9 cellular contexts compared by ENCODE assay signal in the genomic region with DNA sequence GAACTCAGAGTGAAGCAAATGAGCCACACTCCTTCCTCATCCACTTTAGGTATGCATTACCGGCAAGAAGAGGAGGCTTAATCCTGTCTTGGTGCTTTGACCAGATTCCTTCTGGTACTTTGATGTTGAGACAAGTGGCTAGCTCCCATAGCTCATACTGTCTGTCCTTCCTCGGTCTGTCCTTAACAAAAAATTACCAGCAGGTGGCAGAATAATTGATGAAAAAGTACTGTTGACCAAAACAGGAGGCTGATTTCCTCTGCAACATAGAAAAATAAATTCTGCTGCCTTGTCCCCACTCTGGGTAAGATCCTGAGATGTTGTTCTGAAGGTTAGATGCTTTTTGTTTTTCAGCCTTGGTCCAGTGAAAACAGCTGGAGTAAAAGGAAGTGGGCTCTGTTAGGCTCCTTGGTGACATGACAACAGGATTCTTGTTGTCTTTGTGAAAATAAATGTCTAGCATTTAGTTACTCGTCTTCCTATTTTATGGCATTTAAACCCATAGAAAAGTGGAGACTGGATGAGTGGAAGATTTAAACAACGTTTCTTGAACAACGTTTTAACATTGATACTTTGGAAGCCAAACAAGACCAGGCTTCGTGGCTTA. TPM values are rescaled to one million over a fixed set of nuclear protein-coding genes. Genes with fewer than 3 reads are reported as not detected.
A peak's percentile ranks its signal among the peaks of the same experiment; 100 is the strongest.
DNase-seq lines count a peak whose midpoint lies in the region; ATAC-seq, FAIRE-seq and TF ChIP-seq lines count a peak whose summit lies in the region.
"Had no signal": no experiment of that assay in that cellular context is flagged by ENCODE, and none has a peak within 500 bp of the region (broad histone marks: within the 10 kb centered on the region; RNA-seq: fewer than 3 reads in every experiment).

No MANE protein-coding gene starts in this region.

- ATAC-seq in psoas muscle (no peak), HG02642 (IDR thresholded peaks at IDR 0.05; ENCODE audit: poor library complexity, unreplicated experiment) (no peak)
- no peak for ATAC-seq in activated T-helper 17 cell treated with anti-CD3 and anti-CD28 coated beads, Interleukin-2, amount 50 U/mL, for 72 hours (replicated peaks)
- no peak for ATAC-seq in activated CD8-positive, alpha-beta memory T cell treated with anti-CD3 and anti-CD28 coated beads, Interleukin-2, amount 10 ng/mL, durations not matched to agents 7 days and 5 days

- H3K36me3 Mint-ChIP-seq in Caco-2 (ENCODE audit: insufficient read depth, unreplicated experiment) = peaks cover 27% of the 10 kb centered on the region
- H3K36me3 Mint-ChIP-seq in activated T-helper 17 cell treated with anti-CD3 and anti-CD28 coated beads, Interleukin-2, amount 50 U/mL, for 72 hours (ENCODE audit: low read depth) = peaks cover 27% of the 10 kb centered on the region
- peaks cover 2% of the 10 kb centered on the region for H3K36me3 Mint-ChIP-seq in activated CD8-positive, alpha-beta memory T cell treated with anti-CD3 and anti-CD28 coated beads, Interleukin-2, amount 10 ng/mL, durations not matched to agents 7 days and 5 days

- no peaks in the 10 kb centered on the region for H3K36me3 ChIP-seq in Caco-2 (ENCODE audit: control insufficient read depth, insufficient read depth, low read length)
- no peaks in the 10 kb centered on the region for H3K36me3 ChIP-seq in OCI-LY1 (ENCODE audit: insufficient read depth, low read length)
- no peaks in the 10 kb centered on the region for H3K36me3 ChIP-seq in endothelial cell of umbilical vein (ENCODE audit: control insufficient read depth in 2 of 2, extremely low read depth in 1 of 2, insufficient read depth in 2 of 2, low read length in 2 of 2)
- H3K36me3 ChIP-seq in psoas muscle (ENCODE audit: insufficient read depth in 1 of 2, low read depth in 1 of 2) = no peaks in the 10 kb centered on the region

- dilution Hi-C loops in endothelial cell of umbilical vein (cut with MboI; ENCODE audit: extremely low pct_ligation_motif_present, low sequenced_read_pairs) = no loop called here

- peak; percentile 44 to 52 for TF ChIP-seq CTCF in Caco-2 (IDR thresholded peaks at IDR 0.05; ENCODE audit: insufficient read depth in 1 of 2, low read depth in 1 of 2, low read length in 1 of 2, severe bottlenecking in 1 of 2, unreplicated experiment in 1 of 2)
- peak; percentile 41 for TF ChIP-seq CTCF in HFF-Myc (IDR thresholded peaks at IDR 0.05; ENCODE audit: low read depth, low read length, missing control alignments)
- peak; percentile 72 for TF ChIP-seq CTCF in OCI-LY1 (IDR thresholded peaks at IDR 0.05; ENCODE audit: low read length)
- peak; percentile 31 to 41 for TF ChIP-seq CTCF in endothelial cell of umbilical vein (IDR thresholded peaks at IDR 0.05; ENCODE audit: extremely low read depth in 1 of 2, insufficient read depth in 1 of 2, low read depth in 1 of 2, low read length in 2 of 2)
- peak; percentile 45 for TF ChIP-seq CTCF in psoas muscle (IDR thresholded peaks at IDR 0.05)

- peaks cover 2% of the 10 kb centered on the region for H3K27me3 Mint-ChIP-seq in Caco-2 (ENCODE audit: insufficient read depth, unreplicated experiment)
- peaks cover 4% of the 10 kb centered on the region for H3K27me3 Mint-ChIP-seq in activated T-helper 17 cell treated with anti-CD3 and anti-CD28 coated beads, Interleukin-2, amount 50 U/mL, for 72 hours
- peaks cover 14% of the 10 kb centered on the region for H3K27me3 Mint-ChIP-seq in activated CD8-positive, alpha-beta memory T cell treated with anti-CD3 and anti-CD28 coated beads, Interleukin-2, amount 10 ng/mL, durations not matched to agents 7 days and 5 days

- no peak overlapping the region for H3K4me3 Mint-ChIP-seq in Caco-2 (ENCODE audit: unreplicated experiment)
- H3K4me3 Mint-ChIP-seq in activated T-helper 17 cell treated with anti-CD3 and anti-CD28 coated beads, Interleukin-2, amount 50 U/mL, for 72 hours = no peak overlapping the region
- H3K4me3 Mint-ChIP-seq in activated CD8-positive, alpha-beta memory T cell treated with anti-CD3 and anti-CD28 coated beads, Interleukin-2, amount 10 ng/mL, durations not matched to agents 7 days and 5 days = no peak overlapping the region

- WGBS in psoas muscle, 3 donors = 47 to 55% (median 52%) methylated on average over 6 of the region's 6 CpGs

- BruUV-seq in Caco-2 (replicated peaks; lab: Mats Ljungman, UMichigan) = no TSS peak
- BruUV-seq in endothelial cell of umbilical vein (replicated peaks; lab: Mats Ljungman, UMichigan) = no TSS peak

- no peaks in the 10 kb centered on the region for H3K9me2 ChIP-seq in OCI-LY1 (ENCODE audit: low read depth, low read length)

- H3K9me3 ChIP-seq in Caco-2 (no peaks in the 10 kb centered on the region), OCI-LY1 (ENCODE audit: low read length) (no peaks in the 10 kb centered on the region), endothelial cell of umbilical vein (replicated peaks; ENCODE audit: control insufficient read depth, insufficient read depth, low read length) (no peaks in the 10 kb centered on the region), psoas muscle (no peaks in the 10 kb centered on the region)

- intact Hi-C loops in Caco-2 (cut with micrococcal nuclease; ENCODE audit: unreplicated experiment) (no loop called here), endothelial cell of umbilical vein (cut with micrococcal nuclease) (no loop called here), psoas muscle (cut with DNase I) (no loop called here)

- CTCF ChIA-PET in Caco-2 (lab: Charles Lee) (interaction anchor here (0.6 to 1.3 kb wide), 9 partner anchors 12 to 174 kb away, joined by 3 to 6 read pairs (median 3); a partner anchor contains a TSS), endothelial cell of umbilical vein (lab: Charles Lee) (interaction anchor here (0.6 to 2.9 kb wide), 21 partner anchors 8 to 187 kb away, joined by 3 to 24 read pairs (median 4); a partner anchor contains a TSS)
- CTCF ChIA-PET in activated CD8-positive, alpha-beta memory T cell treated with anti-CD3 and anti-CD28 coated beads, Interleukin-2, amount 10 ng/mL, durations not matched to agents 7 days and 5 days (lab: Charles Lee) = interaction anchor here (0.7 to 9.5 kb wide), 17 partner anchors 10 to 188 kb away, joined by 3 to 64 read pairs (median 4); a partner anchor contains a TSS

- POLR2A ChIA-PET in Caco-2 (lab: Charles Lee) = interaction anchor here (0.6 to 1.0 kb wide), 3 partner anchors 14 to 53 kb away, joined by 3 to 8 read pairs (median 4); no protein-coding TSS in a partner anchor
- POLR2A ChIA-PET in endothelial cell of umbilical vein (lab: Charles Lee) = interaction anchor here (0.6 to 0.9 kb wide), 2 partner anchors 19 to 141 kb away, joined by 3 to 5 read pairs; no protein-coding TSS in a partner anchor

- H4K20me1 ChIP-seq in OCI-LY1 (ENCODE audit: insufficient read depth, low read length) = no peaks in the 10 kb centered on the region
- H4K20me1 ChIP-seq in endothelial cell of umbilical vein (replicated peaks; ENCODE audit: control insufficient read depth, extremely low read depth, insufficient read depth, low read length) = no peaks in the 10 kb centered on the region

- H3K9ac ChIP-seq in OCI-LY1 (ENCODE audit: low read length) = no peak overlapping the region
- no peak overlapping the region for H3K9ac ChIP-seq in endothelial cell of umbilical vein (replicated peaks; ENCODE audit: extremely low read depth, insufficient read depth, low read length)

- 0 out of 2 replicates have a peak, but pooled peaks cover 6% of the 10 kb centered on the region for H3F3A ChIP-seq in OCI-LY1 (ENCODE audit: insufficient read depth, low read length)

- peak; percentile 89 for FAIRE-seq in endothelial cell of umbilical vein (lab: Jason Lieb, UNC)

- H3K79me2 ChIP-seq in OCI-LY1 (ENCODE audit: insufficient read depth, low read length) = no peaks in the 10 kb centered on the region
- no peaks in the 10 kb centered on the region for H3K79me2 ChIP-seq in endothelial cell of umbilical vein (ENCODE audit: control insufficient read depth, insufficient read depth, low read length)

- H3K27ac ChIP-seq in OCI-LY1 (ENCODE audit: low read depth, low read length, poor library complexity, severe bottlenecking) = peak overlapping the region; percentile 21
- H3K27ac ChIP-seq in endothelial cell of umbilical vein (ENCODE audit: insufficient read depth, low read depth, low read length) = no peak overlapping the region
- H3K27ac ChIP-seq in psoas muscle = peak overlapping the region; percentile 54
- H3K27ac ChIP-seq: SK-N-MC had no signal

- H3K4me1 ChIP-seq in Caco-2 (0 out of 2 replicates have a peak, but pooled peaks cover 3% of the 10 kb centered on the region), OCI-LY1 (ENCODE audit: insufficient read depth, low read length, severe bottlenecking) (peaks cover 27% of the 10 kb centered on the region), endothelial cell of umbilical vein (ENCODE audit: control insufficient read depth, extremely low read depth, insufficient read depth, low read length) (peaks cover 9% of the 10 kb centered on the region), psoas muscle (peaks cover 21% of the 10 kb centered on the region)

- H3K27me3 ChIP-seq in Caco-2 (replicated peaks; ENCODE audit: control insufficient read depth, insufficient read depth, low read length) = no peaks in the 10 kb centered on the region
- no peaks in the 10 kb centered on the region for H3K27me3 ChIP-seq in OCI-LY1 (ENCODE audit: insufficient read depth, low read length)
- H3K27me3 ChIP-seq in endothelial cell of umbilical vein (ENCODE audit: control insufficient read depth in 2 of 2, insufficient read depth in 2 of 2, low read length in 2 of 2) = peaks cover 0 to 2% of the 10 kb centered on the region in 2 experiments
- no peaks in the 10 kb centered on the region for H3K27me3 ChIP-seq in psoas muscle (ENCODE audit: insufficient read depth in 3 of 3, low read length in 2 of 3)

- no peaks in the 10 kb centered on the region for H3K9me1 ChIP-seq in endothelial cell of umbilical vein (replicated peaks; ENCODE audit: control insufficient read depth, extremely low read depth, insufficient read depth, low read length)

- no peaks in the 10 kb centered on the region for H3K4me1 Mint-ChIP-seq in Caco-2 (ENCODE audit: low read depth, unreplicated experiment)
- H3K4me1 Mint-ChIP-seq in activated T-helper 17 cell treated with anti-CD3 and anti-CD28 coated beads, Interleukin-2, amount 50 U/mL, for 72 hours = peaks cover 21% of the 10 kb centered on the region
- peaks cover 25% of the 10 kb centered on the region for H3K4me1 Mint-ChIP-seq in activated CD8-positive, alpha-beta memory T cell treated with anti-CD3 and anti-CD28 coated beads, Interleukin-2, amount 10 ng/mL, durations not matched to agents 7 days and 5 days

- TF ChIP-seq POLR2A in endothelial cell of umbilical vein (IDR thresholded peaks at IDR 0.05; ENCODE audit: low read depth, low read length) = no peak

- 0 out of 2 replicates have a peak overlapping the region, but pooled peaks have one; percentile 17 for H3K4me2 ChIP-seq in OCI-LY1 (ENCODE audit: low read length)
- H3K4me2 ChIP-seq in endothelial cell of umbilical vein (ENCODE audit: insufficient read depth, low read length) = no peak overlapping the region

- H3K9me3 Mint-ChIP-seq in Caco-2 (ENCODE audit: unreplicated experiment) = no peaks in the 10 kb centered on the region
- H3K9me3 Mint-ChIP-seq in activated T-helper 17 cell treated with anti-CD3 and anti-CD28 coated beads, Interleukin-2, amount 50 U/mL, for 72 hours = no peaks in the 10 kb centered on the region
- no peaks in the 10 kb centered on the region for H3K9me3 Mint-ChIP-seq in activated CD8-positive, alpha-beta memory T cell treated with anti-CD3 and anti-CD28 coated beads, Interleukin-2, amount 10 ng/mL, durations not matched to agents 7 days and 5 days (ENCODE audit: low read depth)

- H3K4me3 ChIP-seq in Caco-2 (ENCODE audit: low read depth, low read length) (no peak overlapping the region), HFF-Myc (replicated peaks; ENCODE audit: low read depth, low read length) (no peak overlapping the region), OCI-LY1 (ENCODE audit: low read depth, low read length, poor library complexity, severe bottlenecking) (no peak overlapping the region), endothelial cell of umbilical vein (replicated peaks in 1 of 3; ENCODE audit: insufficient read depth in 1 of 3, low read depth in 1 of 3, low read length in 3 of 3) (no peak overlapping the region), psoas muscle (no peak overlapping the region)
- H3K4me3 ChIP-seq: SK-N-MC had no signal

- H2AFZ ChIP-seq in OCI-LY1 (ENCODE audit: low read length) (0 out of 2 replicates have a peak overlapping the region, but pooled peaks have one; percentile 15), endothelial cell of umbilical vein (ENCODE audit: low read depth, low read length) (no peak overlapping the region)

- no peak overlapping the region for H3K27ac Mint-ChIP-seq in Caco-2 (ENCODE audit: unreplicated experiment)
- H3K27ac Mint-ChIP-seq in activated T-helper 17 cell treated with anti-CD3 and anti-CD28 coated beads, Interleukin-2, amount 50 U/mL, for 72 hours = no peak overlapping the region
- no peak overlapping the region for H3K27ac Mint-ChIP-seq in activated CD8-positive, alpha-beta memory T cell treated with anti-CD3 and anti-CD28 coated beads, Interleukin-2, amount 10 ng/mL, durations not matched to agents 7 days and 5 days

- DNase-seq in Caco-2 (peak in 1 of 2 experiments; percentile 64), HFF-Myc (ENCODE audit: extremely low read depth, low read depth) (no peak), endothelial cell of umbilical vein (ENCODE audit: low read depth, low spot score) (peak; percentile 66), psoas muscle (no peak)
- DNase-seq in activated CD8-positive, alpha-beta memory T cell treated with anti-CD3 and anti-CD28 coated beads, Interleukin-2, amount 10 ng/mL, durations not matched to agents 7 days and 5 days = no peak

RNA-seq across cellular contexts. Expression of a gene that starts 11.2 kb away (rescaled TPM):
- not detected in 2 replicates for total RNA-seq in Caco-2 (2022)
- total RNA-seq in endothelial cell of umbilical vein = not detected in 2 replicates
- not detected in 2 replicates for polyA plus RNA-seq in endothelial cell of umbilical vein
- not detected in 2 replicates for polyA plus RNA-seq in endothelial cell of umbilical vein (2011; cell fraction: cytosol; rRNA removed)
- polyA plus RNA-seq in endothelial cell of umbilical vein (2011; cell fraction: nucleus; rRNA removed) = not detected in 2 replicates
- not detected in 2 replicates for polyA plus RNA-seq in endothelial cell of umbilical vein (2012)
- polyA minus RNA-seq in endothelial cell of umbilical vein = not detected in 2 replicates
- polyA minus RNA-seq in endothelial cell of umbilical vein (2011; cell fraction: cytosol; rRNA and poly(A)+ RNA removed) = not detected
- not detected in 2 replicates for polyA minus RNA-seq in endothelial cell of umbilical vein (2011; cell fraction: nucleus; rRNA and poly(A)+ RNA removed)
- 100 to 1,000 TPM; 240 to 354 (median 317) TPM for total RNA-seq in psoas muscle
- 100 to 1,000 TPM in 2 of 3 donors, 10 to 100 TPM in 1; 38.1 to 314 (median 168) TPM for polyA plus RNA-seq in psoas muscle
- not detected for total RNA-seq in activated T-helper 17 cell treated with anti-CD3 and anti-CD28 coated beads, Interleukin-2, amount 50 U/mL, for 72 hours
- total RNA-seq in activated CD8-positive, alpha-beta memory T cell treated with anti-CD3 and anti-CD28 coated beads, Interleukin-2, amount 10 ng/mL, durations not matched to agents 7 days and 5 days = not detected

RNA-seq across cellular contexts. Expression of a gene that starts 36.3 kb away (rescaled TPM):
- total RNA-seq in Caco-2 (2022) (27.5 and 38.6 TPM in 2 replicates), endothelial cell of umbilical vein (7.6 and 9.1 TPM in 2 replicates), psoas muscle (1,000 to 10,000 TPM in 3 of 4 donors, 100 to 1,000 TPM in 1; 887 to 2,747 (median 1,374) TPM)
- polyA plus RNA-seq in endothelial cell of umbilical vein (21.8 and 31.3 TPM in 2 replicates), psoas muscle (1,000 to 10,000 TPM; 1,253 to 1,929 (median 1,863) TPM)
- polyA plus RNA-seq in endothelial cell of umbilical vein (2011; cell fraction: cytosol; rRNA removed) = 15.1 and 18.3 TPM in 2 replicates
- polyA plus RNA-seq in endothelial cell of umbilical vein (2011; cell fraction: nucleus; rRNA removed) = 15.3 and 21.3 TPM in 2 replicates
- 14.7 and 22.5 TPM in 2 replicates for polyA plus RNA-seq in endothelial cell of umbilical vein (2012)
- polyA minus RNA-seq in endothelial cell of umbilical vein = 53.0 and 74.0 TPM in 2 replicates
- polyA minus RNA-seq in endothelial cell of umbilical vein (2011; cell fraction: cytosol; rRNA and poly(A)+ RNA removed) = 125 TPM
- 15.0 and 23.3 TPM in 2 replicates for polyA minus RNA-seq in endothelial cell of umbilical vein (2011; cell fraction: nucleus; rRNA and poly(A)+ RNA removed)
- total RNA-seq in activated T-helper 17 cell treated with anti-CD3 and anti-CD28 coated beads, Interleukin-2, amount 50 U/mL, for 72 hours = 100 to 1,000 TPM in 1 of 2 donors, 10 to 100 TPM in 1; 74.2 to 269 TPM
- total RNA-seq in activated CD8-positive, alpha-beta memory T cell treated with anti-CD3 and anti-CD28 coated beads, Interleukin-2, amount 10 ng/mL, durations not matched to agents 7 days and 5 days = 100 to 1,000 TPM; 127 to 207 TPM

Comparison
In these comparisons a context has a peak if more than half of its experiments do, and no peak if none do; other contexts are left out.
1. RNA of a gene that starts 11.2 kb away (total RNA-seq): 240 to 354 TPM in psoas muscle; not detected in Caco-2, not detected in endothelial cell of umbilical vein, not detected in activated T-helper 17 cell treated with anti-CD3 and anti-CD28 coated beads, Interleukin-2, amount 50 U/mL, for 72 hours and not detected in activated CD8-positive, alpha-beta memory T cell treated with anti-CD3 and anti-CD28 coated beads, Interleukin-2, amount 10 ng/mL, durations not matched to agents 7 days and 5 days; every median in the first group is over 100 times any median in the second.
2. Peak in every context shown above with its lines, with median percentiles within 50 percentile points of each other: CTCF ChIP-seq.